29 cellular contexts compared by ENCODE assay signal in genomic region chr11:78855146-78855545, GRCh38.
"Had no signal": no experiment of that assay in that cellular context is flagged by ENCODE, and none has a peak within 500 bp of the region (broad histone marks: within the 10 kb centered on the region; RNA-seq: fewer than 3 reads in every experiment).

No MANE protein-coding gene starts in this region.

- H3K9ac ChIP-seq: KMS-11 had no signal

- H3K4me2 ChIP-seq: KMS-11 had no signal

- H3K4me1 ChIP-seq: ascending aorta, SJSA1 had no signal

- H3K27ac ChIP-seq: ascending aorta, cardiac muscle cell, KMS-11, SJSA1, VCaP had no signal

- H3K9me3 ChIP-seq: ascending aorta, SJSA1 had no signal

- DNase-seq: activated B cell treated with CpG ODN at 0.5 μM for 24 hours; activated CD4-positive, alpha-beta memory T cell treated with anti-CD3 and anti-CD28 coated beads for 36 hours; activated CD4-positive, alpha-beta T cell treated with anti-CD3 and anti-CD28 coated beads for 4 hours; activated CD4-positive, alpha-beta T cell treated with anti-CD3 and anti-CD28 coated beads, Interleukin-2, amount 50 U/mL, for 1 hour; activated CD4-positive, CD25-positive, alpha-beta regulatory T cell treated with anti-CD3 and anti-CD28 coated beads, Interleukin-2, amount 50 U/mL, for 72 hours; activated CD8-positive, alpha-beta memory T cell treated with anti-CD3 and anti-CD28 coated beads, Interleukin-2, amount 50 U/mL, for 4 hours; activated naive CD4-positive, alpha-beta T cell treated with anti-CD3 and anti-CD28 coated beads, Interleukin-2, amount 10 ng/mL, durations not matched to agents 7 days and 5 days; activated T-cell treated with anti-CD3 and anti-CD28 coated beads for 4 hours; activated T-cell treated with anti-CD3 and anti-CD28 coated beads, Interleukin-2, amount 50 U/mL, for 4 hours; amygdala; MM.1S; MV-4-11; NCI-H1092; NCI-H146; NCI-H187 treated with DMSO at 0.1 percent for 48 hours; NCI-H2081; NCI-H226; NCI-H446 treated with DMSO at 0.1 percent for 48 hours; NCI-H524 treated with DMSO at 0.1 percent for 48 hours; SHP77; SW 1271; T-helper 1 cell; T-helper 2 cell; T-helper 9 cell had no signal

- H3K27me3 ChIP-seq: ascending aorta, cardiac muscle cell, SJSA1 had no signal

- H3K4me3 ChIP-seq: ascending aorta, cardiac muscle cell, SJSA1 had no signal

- H3K36me3 ChIP-seq: cardiac muscle cell, SJSA1 had no signal
